Comparison of ENCODE assay signal across 1 cellular context in genomic region chrX:41490446-41490845, GRCh38.
TF ChIP-seq lines count a peak whose summit lies in the region.

No MANE protein-coding gene starts in this region.

TF ChIP-seq in HepG2, 621 proteins besides CTCF, POLR2A, EP300 and RAD21 (continued from another document):
- TF ChIP-seq PREB (CRISPR knock-in tag; IDR thresholded peaks at IDR 0.05), result no peak
- TF ChIP-seq ZNF24 (IDR thresholded peaks at IDR 0.05), result no peak
- no peak for TF ChIP-seq ZNF33B (CRISPR knock-in tag; IDR thresholded peaks at IDR 0.05)
